ENCODE assay signal across 9 cellular contexts in the genomic region with DNA sequence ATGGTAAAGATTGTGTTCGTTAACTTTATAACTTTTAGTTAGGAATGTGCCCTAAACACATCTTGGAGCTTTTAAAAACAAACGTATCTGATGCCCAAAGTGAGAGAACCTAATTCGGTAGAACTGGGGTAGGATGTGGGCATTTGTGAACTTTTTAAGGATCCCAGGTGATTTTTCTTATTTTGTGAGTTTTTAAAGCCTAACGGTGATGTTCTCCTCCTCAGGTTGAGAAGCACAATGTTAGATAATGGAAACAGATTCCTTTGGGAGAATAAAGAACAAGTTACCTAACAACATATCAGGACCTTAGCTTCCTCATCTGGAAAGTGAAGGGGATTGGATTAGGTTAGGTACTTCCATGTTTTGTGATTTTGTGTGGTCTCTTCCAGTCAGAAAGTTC. TPM values are rescaled to one million over a fixed set of nuclear protein-coding genes. Genes with fewer than 3 reads are reported as not detected.
A peak's percentile ranks its signal among the peaks of the same experiment; 100 is the strongest.
DNase-seq lines count a peak whose midpoint lies in the region; ATAC-seq, FAIRE-seq and TF ChIP-seq lines count a peak whose summit lies in the region.
"Had no signal": no experiment of that assay in that cellular context is flagged by ENCODE, and none has a peak within 500 bp of the region (broad histone marks: within the 10 kb centered on the region; RNA-seq: fewer than 3 reads in every experiment).

No MANE protein-coding gene starts in this region.

- FAIRE-seq in pancreas (lab: Jason Lieb, UNC): no peak

- no peak overlapping the region for H3K27ac Mint-ChIP-seq in activated T-helper 1 cell treated with anti-CD3 and anti-CD28 coated beads, Interleukin-12 subunit alpha, Interleukin-12 subunit beta, Interleukin-2, Interleukin-4 antibody, amounts not matched to agents 30 ng/mL and 10 ng/mL and 1 ng/mL, durations not matched to agents 14 hours and 24 hours and 36 hours

- no peaks in the 10 kb centered on the region for H3K27me3 ChIP-seq in BLaER1 treated with 17β-estradiol and CSF1 and Interleukin-3, amounts not matched to agents 10 nM and 100 nM
- H3K27me3 ChIP-seq in OCI-LY1 (ENCODE audit: insufficient read depth, low read length): no peaks in the 10 kb centered on the region
- H3K27me3 ChIP-seq in esophagus squamous epithelium: no peaks in the 10 kb centered on the region
- no peaks in the 10 kb centered on the region for H3K27me3 ChIP-seq in pancreas

- peaks cover 11% of the 10 kb centered on the region for H3K4me1 Mint-ChIP-seq in activated T-helper 1 cell treated with anti-CD3 and anti-CD28 coated beads, Interleukin-12 subunit alpha, Interleukin-12 subunit beta, Interleukin-2, Interleukin-4 antibody, amounts not matched to agents 30 ng/mL and 10 ng/mL and 1 ng/mL, durations not matched to agents 14 hours and 24 hours and 36 hours (ENCODE audit: low read depth)

- no peak overlapping the region for H2AFZ ChIP-seq in OCI-LY1 (ENCODE audit: low read length)

- intact Hi-C loops in esophagus squamous epithelium (cut with DNase I): no loop called here
- intact Hi-C loops in pancreas (cut with DNase I): no loop called here
- intact Hi-C loops in activated T-helper 1 cell treated with anti-CD3 and anti-CD28 coated beads, Interleukin-12 subunit alpha, Interleukin-12 subunit beta, Interleukin-2, Interleukin-4 antibody, amounts not matched to agents 30 ng/mL and 10 ng/mL and 1 ng/mL, durations not matched to agents 14 hours and 24 hours and 36 hours (cut with micrococcal nuclease): loop anchor here (1.0 to 2.0 kb wide), 6 partner anchors 23 to 379 kb away; a partner anchor contains a TSS

- H4K20me1 ChIP-seq in BLaER1 treated with 17β-estradiol and CSF1 and Interleukin-3, amounts not matched to agents 10 nM and 100 nM: peaks cover 0 to 53% (median 21%) of the 10 kb centered on the region in 11 experiments; a peak in 15 of 22 replicates
- no peaks in the 10 kb centered on the region for H4K20me1 ChIP-seq in OCI-LY1 (ENCODE audit: insufficient read depth, low read length)

- no peaks in the 10 kb centered on the region for H3K9me2 ChIP-seq in OCI-LY1 (ENCODE audit: low read depth, low read length)

- TF ChIP-seq CTCF in OCI-LY1 (IDR thresholded peaks at IDR 0.05; ENCODE audit: low read length): no peak
- TF ChIP-seq CTCF in esophagus squamous epithelium (IDR thresholded peaks at IDR 0.05): no peak
- no peak for TF ChIP-seq CTCF in pancreas (IDR thresholded peaks at IDR 0.05)
- TF ChIP-seq CTCF in GM13976 (IDR thresholded peaks at IDR 0.05; ENCODE audit: borderline replicate concordance, control extremely low read depth, extremely low read depth, insufficient read depth, missing control alignments): no peak

- H3K4me2 ChIP-seq in BLaER1 treated with 17β-estradiol and CSF1 and Interleukin-3, amounts not matched to agents 10 nM and 100 nM: peak overlapping the region; percentile 81 to 92 (median 89)
- peak overlapping the region; percentile 91 for H3K4me2 ChIP-seq in OCI-LY1 (ENCODE audit: low read length)

- peak overlapping the region; percentile 86 to 94 (median 91) for H3K9ac ChIP-seq in BLaER1 treated with 17β-estradiol and CSF1 and Interleukin-3, amounts not matched to agents 10 nM and 100 nM
- H3K9ac ChIP-seq in OCI-LY1 (ENCODE audit: low read length): peak overlapping the region; percentile 95

- H3K4me3 Mint-ChIP-seq in activated T-helper 1 cell treated with anti-CD3 and anti-CD28 coated beads, Interleukin-12 subunit alpha, Interleukin-12 subunit beta, Interleukin-2, Interleukin-4 antibody, amounts not matched to agents 30 ng/mL and 10 ng/mL and 1 ng/mL, durations not matched to agents 14 hours and 24 hours and 36 hours: no peak overlapping the region

- H3K9me3 Mint-ChIP-seq in activated T-helper 1 cell treated with anti-CD3 and anti-CD28 coated beads, Interleukin-12 subunit alpha, Interleukin-12 subunit beta, Interleukin-2, Interleukin-4 antibody, amounts not matched to agents 30 ng/mL and 10 ng/mL and 1 ng/mL, durations not matched to agents 14 hours and 24 hours and 36 hours: no peaks in the 10 kb centered on the region

- peaks cover 47 to 62% (median 52%) of the 10 kb centered on the region in 11 experiments for H3K36me3 ChIP-seq in BLaER1 treated with 17β-estradiol and CSF1 and Interleukin-3, amounts not matched to agents 10 nM and 100 nM
- H3K36me3 ChIP-seq in OCI-LY1 (ENCODE audit: insufficient read depth, low read length): peaks cover 46% of the 10 kb centered on the region; the same call in 1 of the 2 replicates
- peaks cover 0 to 61% (median 26%) of the 10 kb centered on the region in 3 donors for H3K36me3 ChIP-seq in esophagus squamous epithelium
- H3K36me3 ChIP-seq in pancreas: peaks cover 3 to 29% (median 13%) of the 10 kb centered on the region in 3 donors

- no peaks in the 10 kb centered on the region for H3K27me3 Mint-ChIP-seq in activated T-helper 1 cell treated with anti-CD3 and anti-CD28 coated beads, Interleukin-12 subunit alpha, Interleukin-12 subunit beta, Interleukin-2, Interleukin-4 antibody, amounts not matched to agents 30 ng/mL and 10 ng/mL and 1 ng/mL, durations not matched to agents 14 hours and 24 hours and 36 hours (ENCODE audit: insufficient read depth)

- in situ Hi-C loops in GM13976 (cut with MboI; ENCODE audit: low sequenced_read_pairs, unreplicated experiment): no loop called here

- ATAC-seq in pancreas: no peak
- no peak for ATAC-seq in GM19328 (IDR thresholded peaks at IDR 0.05; ENCODE audit: unreplicated experiment)

- H3K36me3 Mint-ChIP-seq in activated T-helper 1 cell treated with anti-CD3 and anti-CD28 coated beads, Interleukin-12 subunit alpha, Interleukin-12 subunit beta, Interleukin-2, Interleukin-4 antibody, amounts not matched to agents 30 ng/mL and 10 ng/mL and 1 ng/mL, durations not matched to agents 14 hours and 24 hours and 36 hours (ENCODE audit: low read depth): peaks cover 24% of the 10 kb centered on the region

- TF ChIP-seq POLR2A in esophagus squamous epithelium (IDR thresholded peaks at IDR 0.05): no peak

- peaks cover 39% of the 10 kb centered on the region for H3K79me2 ChIP-seq in OCI-LY1 (ENCODE audit: insufficient read depth, low read length)

- H3K27ac ChIP-seq in BLaER1 treated with 17β-estradiol and CSF1 and Interleukin-3, amounts not matched to agents 10 nM and 100 nM: peak overlapping the region; percentile 62 to 91 (median 88)
- H3K27ac ChIP-seq in OCI-LY1 (ENCODE audit: low read depth, low read length, poor library complexity, severe bottlenecking) (no peak overlapping the region), esophagus squamous epithelium (peak overlapping the region; percentile 90 to 95 (median 94)), pancreas (peak overlapping the region in 3 of 4 donors; percentile 66 to 81 (median 79))

- DNase-seq in esophagus squamous epithelium (lab: John Stamatoyannopoulos, UW): no peak
- DNase-seq in pancreas: no peak
- DNase-seq in activated T-helper 1 cell treated with anti-CD3 and anti-CD28 coated beads, Interleukin-12 subunit alpha, Interleukin-12 subunit beta, Interleukin-2, Interleukin-4 antibody, amounts not matched to agents 30 ng/mL and 10 ng/mL and 1 ng/mL, durations not matched to agents 14 hours and 24 hours and 36 hours (ENCODE audit: low spot score): no peak
- no peak for DNase-seq in GM13976 (ENCODE audit: low spot score)
- no peak for DNase-seq in activated T-cell treated with anti-CD3 and anti-CD28 coated beads, Interleukin-2, amount 50 U/mL, for 48 hours

- H3K4me3 ChIP-seq in BLaER1 treated with 17β-estradiol and CSF1 and Interleukin-3, amounts not matched to agents 10 nM and 100 nM: peak overlapping the region; percentile 77 to 97 (median 92)
- H3K4me3 ChIP-seq in OCI-LY1 (ENCODE audit: low read depth, low read length, poor library complexity, severe bottlenecking) (peak overlapping the region; percentile 95), esophagus squamous epithelium (peak overlapping the region; percentile 76 to 92 (median 88)), pancreas (peak overlapping the region; percentile 51 to 92 (median 82))

- H3K9me3 ChIP-seq in BLaER1 treated with 17β-estradiol and CSF1 and Interleukin-3, amounts not matched to agents 10 nM and 100 nM (replicated peaks in 1 of 11): no peaks in the 10 kb centered on the region
- H3K9me3 ChIP-seq in OCI-LY1 (ENCODE audit: low read length) (no peaks in the 10 kb centered on the region), esophagus squamous epithelium (no peaks in the 10 kb centered on the region), pancreas (no peaks in the 10 kb centered on the region)

- H3K4me1 ChIP-seq in BLaER1 treated with 17β-estradiol and CSF1 and Interleukin-3, amounts not matched to agents 10 nM and 100 nM: peaks cover 22 to 40% (median 36%) of the 10 kb centered on the region in 10 experiments
- peaks cover 46% of the 10 kb centered on the region for H3K4me1 ChIP-seq in OCI-LY1 (ENCODE audit: insufficient read depth, low read length, severe bottlenecking)
- H3K4me1 ChIP-seq in esophagus squamous epithelium: peaks cover 9 to 50% (median 16%) of the 10 kb centered on the region in 3 donors
- peaks cover 0 to 20% (median 14%) of the 10 kb centered on the region in 3 donors for H3K4me1 ChIP-seq in pancreas

- H3F3A ChIP-seq in OCI-LY1 (ENCODE audit: insufficient read depth, low read length): peaks cover 10% of the 10 kb centered on the region; the same call in 1 of the 2 replicates

- 3 to 5% methylated on average over 4 of the region's 4 CpGs for WGBS in esophagus squamous epithelium, 2 donors
- 3% methylated on average over 4 of the region's 4 CpGs for WGBS in pancreas, 2 donors

RNA-seq across cellular contexts. Expression of a gene that starts 0.7 kb away (rescaled TPM):
- total RNA-seq in esophagus squamous epithelium: 10 to 100 TPM; 33.9 to 72.7 (median 44.4) TPM
- total RNA-seq in pancreas: 10 to 100 TPM; 22.4 to 45.3 (median 37.0) TPM
- polyA plus RNA-seq in pancreas: 100 to 1,000 TPM in 1 of 2 donors, 10 to 100 TPM in 1; 81.8 to 106 TPM
- 113 and 117 TPM in 2 replicates for total RNA-seq in activated T-helper 1 cell treated with anti-CD3 and anti-CD28 coated beads, Interleukin-12 subunit alpha, Interleukin-12 subunit beta, Interleukin-2, Interleukin-4 antibody, amounts not matched to agents 30 ng/mL and 10 ng/mL and 1 ng/mL, durations not matched to agents 14 hours and 24 hours and 36 hours

RNA-seq across cellular contexts. Expression of a gene that starts 0.9 kb away (rescaled TPM):
- total RNA-seq in esophagus squamous epithelium: 10 to 100 TPM; 25.1 to 82.8 (median 34.0) TPM
- 10 to 100 TPM in 4 of 6 donors, 1 to 10 TPM in 2; 8.7 to 29.4 (median 12.8) TPM for total RNA-seq in pancreas
- polyA plus RNA-seq in pancreas: 10 to 100 TPM; 54.3 to 65.2 TPM
- total RNA-seq in activated T-helper 1 cell treated with anti-CD3 and anti-CD28 coated beads, Interleukin-12 subunit alpha, Interleukin-12 subunit beta, Interleukin-2, Interleukin-4 antibody, amounts not matched to agents 30 ng/mL and 10 ng/mL and 1 ng/mL, durations not matched to agents 14 hours and 24 hours and 36 hours: 29.9 and 34.1 TPM in 2 replicates

RNA-seq across cellular contexts. Expression of a gene that starts 34.6 kb away (rescaled TPM):
- 10 to 100 TPM in 1 of 4 donors, 1 to 10 TPM in 3; 7.4 to 16.8 (median 8.6) TPM for total RNA-seq in esophagus squamous epithelium
- total RNA-seq in pancreas: 1 to 10 TPM in 1 of 6 donors, under 1 TPM in 5; 0.55 to 1.2 (median 0.82) TPM
- 10 to 100 TPM in 1 of 2 donors, 1 to 10 TPM in 1; 6.3 to 15.3 TPM for polyA plus RNA-seq in pancreas
- total RNA-seq in activated T-helper 1 cell treated with anti-CD3 and anti-CD28 coated beads, Interleukin-12 subunit alpha, Interleukin-12 subunit beta, Interleukin-2, Interleukin-4 antibody, amounts not matched to agents 30 ng/mL and 10 ng/mL and 1 ng/mL, durations not matched to agents 14 hours and 24 hours and 36 hours: 0.05 TPM in 1 of 2 replicates, not detected in the other
- total RNA-seq: SK-MEL-5 had no signal

RNA-seq across cellular contexts. Expression of a gene that starts 53.4 kb away (rescaled TPM):
- total RNA-seq in esophagus squamous epithelium: 100 to 1,000 TPM in 1 of 4 donors, 10 to 100 TPM in 3; 60.6 to 115 (median 82.3) TPM
- total RNA-seq in pancreas: 10 to 100 TPM; 16.4 to 50.5 (median 20.3) TPM
- 10 to 100 TPM; 23.0 to 25.2 TPM for polyA plus RNA-seq in pancreas
- 1.4 and 2.7 TPM in 2 replicates for total RNA-seq in activated T-helper 1 cell treated with anti-CD3 and anti-CD28 coated beads, Interleukin-12 subunit alpha, Interleukin-12 subunit beta, Interleukin-2, Interleukin-4 antibody, amounts not matched to agents 30 ng/mL and 10 ng/mL and 1 ng/mL, durations not matched to agents 14 hours and 24 hours and 36 hours
